In the genomic region with DNA sequence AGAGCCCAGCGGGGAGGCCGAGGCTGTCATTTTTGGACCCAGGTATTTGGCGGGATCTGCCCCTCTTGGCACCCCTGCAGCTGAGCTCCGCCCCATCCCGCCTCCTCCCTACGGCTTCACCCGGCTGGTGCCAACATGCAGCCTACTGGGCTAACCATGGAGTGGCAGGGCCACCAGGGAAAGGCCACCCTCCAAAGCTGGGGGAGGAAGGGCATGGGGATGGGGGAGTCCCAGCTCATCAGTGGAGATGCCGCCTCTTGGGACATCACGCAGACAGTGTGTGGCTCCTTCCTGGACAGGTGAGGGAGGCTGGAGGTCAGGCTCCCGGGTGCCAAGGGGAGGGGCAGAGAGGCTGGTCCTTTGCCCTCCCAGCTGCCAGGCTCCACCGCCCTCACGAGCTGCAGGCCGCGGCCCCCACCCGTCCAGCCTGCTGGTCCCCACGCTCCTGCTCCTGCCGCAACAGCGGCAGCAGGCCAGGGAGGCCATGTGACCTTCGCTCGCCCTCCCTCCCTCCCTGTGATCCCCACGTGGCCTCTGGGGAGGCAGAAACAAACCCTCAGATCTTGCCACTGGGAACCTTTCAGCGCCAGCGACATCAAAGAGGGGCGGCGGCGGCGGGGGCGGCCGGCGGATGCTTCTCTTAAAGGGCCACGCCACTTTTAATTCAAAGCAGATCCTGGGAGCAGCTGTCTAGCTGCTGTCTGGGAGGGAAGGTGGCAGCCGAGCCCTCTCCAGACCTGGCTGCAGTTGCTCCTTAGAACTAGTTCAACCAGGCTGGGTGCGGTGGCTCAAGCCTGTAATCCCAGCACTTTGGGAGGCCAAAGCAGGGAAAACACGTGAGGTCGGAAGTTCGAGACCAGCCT, we compare ENCODE assay signal across 8 cellular contexts. TPM values are rescaled to one million over a fixed set of nuclear protein-coding genes. Genes with fewer than 3 reads are reported as not detected.
DNase-seq lines count a peak whose midpoint lies in the region; ATAC-seq and TF ChIP-seq lines count a peak whose summit lies in the region.

No MANE protein-coding gene starts in this region.

- TF ChIP-seq POLR2A in tibial nerve (IDR thresholded peaks at IDR 0.05), result no peak

- ATAC-seq in GM18861 (IDR thresholded peaks at IDR 0.05; ENCODE audit: unreplicated experiment), result no peak

- TF ChIP-seq CTCF in HL-60 (IDR thresholded peaks at IDR 0.05; ENCODE audit: insufficient read depth, low read length) (no peak), tibial nerve (IDR thresholded peaks at IDR 0.05) (no peak)

- H3K4me1 ChIP-seq in tibial nerve, result peaks cover 0 to 21% (median 16%) of the 10 kb centered on the region in 4 donors

- DNase-seq in DMS153 (lab: John Stamatoyannopoulos, UW) (peak; percentile 64), HL-60 (ENCODE audit: low read depth in 1 of 2, low spot score in 1 of 2) (peak; percentile 74 to 79), RPMI7951 (ENCODE audit: low read depth) (peak; percentile 86), activated gamma-delta T cell treated with Interleukin-2 at 50 U/mL for 16 hours (peak; percentile 84), glomerular visceral epithelial cell (ENCODE audit: extremely low spot score) (peak; percentile 59), pons (ENCODE audit: low spot score) (peak; percentile 89), tibial nerve (ENCODE audit: low spot score in 2 of 2) (peak; percentile 37 to 53)

- peak; percentile 47 to 70 for TF ChIP-seq EP300 in tibial nerve (IDR thresholded peaks at IDR 0.05)

- H3K27ac ChIP-seq in HL-60 (replicated peaks) (peak overlapping the region; percentile 69), tibial nerve (peak overlapping the region in 1 of 4 donors; percentile 3)

- no peaks in the 10 kb centered on the region for H3K36me3 ChIP-seq in tibial nerve

- H3K4me3 ChIP-seq in HL-60 (replicated peaks; ENCODE audit: insufficient read depth, low read length) (peak overlapping the region; percentile 16), tibial nerve (peak overlapping the region in 1 of 4 donors; percentile 33)

- WGBS in tibial nerve, 2 donors, result 17% methylated on average over 23 to 29 of the region's 36 CpGs

- H3K9me3 ChIP-seq in tibial nerve, result no peaks in the 10 kb centered on the region

- H3K27me3 ChIP-seq in HL-60 (ENCODE audit: insufficient read depth, poor library complexity, severe bottlenecking) (no peaks in the 10 kb centered on the region), tibial nerve (peaks cover 0 to 44% of the 10 kb centered on the region in 2 donors)

RNA-seq across cellular contexts. Expression of a gene that starts 6.8 kb away (rescaled TPM):
- 0.24 TPM in 1 of 2 replicates, not detected in the other for total RNA-seq in RPMI7951 (2014; rRNA removed; shearing (Covaris generic))
- not detected for total RNA-seq in tibial nerve

RNA-seq across cellular contexts. Expression of a gene that starts 9.7 kb away (rescaled TPM):
- 18.1 and 18.5 TPM in 2 replicates for total RNA-seq in RPMI7951 (2014; rRNA removed; shearing (Covaris generic))
- total RNA-seq in tibial nerve, result 10 to 100 TPM; 32.9 to 82.8 (median 55.6) TPM

RNA-seq across cellular contexts. Expression of a gene that starts 20.7 kb away (rescaled TPM):
- not detected in 2 replicates for total RNA-seq in RPMI7951 (2014; rRNA removed; shearing (Covaris generic))
- total RNA-seq in tibial nerve, result not detected

RNA-seq across cellular contexts. Expression of a gene that starts 30.7 kb away (rescaled TPM):
- 36.4 and 53.4 TPM in 2 replicates for total RNA-seq in RPMI7951 (2014; rRNA removed; shearing (Covaris generic))
- total RNA-seq in tibial nerve, result 1 to 10 TPM; 6.3 to 9.9 (median 6.9) TPM

RNA-seq across cellular contexts. Expression of a gene that starts 40.2 kb away (rescaled TPM):
- total RNA-seq in RPMI7951 (2014; rRNA removed; shearing (Covaris generic)), result 10.1 TPM in 2 replicates
- total RNA-seq in tibial nerve, result 10 to 100 TPM; 17.9 to 25.5 (median 22.5) TPM
